7 cellular contexts compared by ENCODE assay signal in the genomic region with DNA sequence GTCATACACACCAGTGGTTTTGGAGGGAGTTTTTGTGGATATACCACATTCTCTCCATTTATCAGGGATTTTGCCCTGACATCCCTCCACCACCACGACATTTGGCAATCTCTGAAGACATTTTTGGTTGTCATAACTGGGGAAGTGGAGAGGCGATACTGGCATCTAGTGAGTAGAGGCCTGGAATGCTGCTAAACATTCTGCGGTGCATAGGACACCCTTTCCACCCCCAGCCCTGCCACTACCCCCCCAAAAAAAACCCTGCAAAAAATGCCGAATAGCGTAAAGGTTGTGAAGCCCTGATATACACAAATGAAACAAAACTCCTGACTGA. TPM values are rescaled to one million over a fixed set of nuclear protein-coding genes. Genes with fewer than 3 reads are reported as not detected.
A peak's percentile ranks its signal among the peaks of the same experiment; 100 is the strongest.
DNase-seq lines count a peak whose midpoint lies in the region; ATAC-seq and TF ChIP-seq lines count a peak whose summit lies in the region.

No MANE protein-coding gene starts in this region.

- peak overlapping the region; percentile 79 for H3K4me3 Mint-ChIP-seq in activated CD4-positive, alpha-beta memory T cell treated with anti-CD3 and anti-CD28 coated beads, Interleukin-2, amount 10 ng/mL, durations not matched to agents 7 days and 5 days

- H3K4me1 Mint-ChIP-seq in activated CD4-positive, alpha-beta memory T cell treated with anti-CD3 and anti-CD28 coated beads, Interleukin-2, amount 10 ng/mL, durations not matched to agents 7 days and 5 days = peaks cover 78% of the 10 kb centered on the region

- H3K9ac ChIP-seq in skeletal muscle tissue (ENCODE audit: low read depth in 1 of 3, low read length in 3 of 3) = peak overlapping the region; percentile 81 to 90 (median 89)

- peak overlapping the region; percentile 78 for H3K27ac Mint-ChIP-seq in activated CD4-positive, alpha-beta memory T cell treated with anti-CD3 and anti-CD28 coated beads, Interleukin-2, amount 10 ng/mL, durations not matched to agents 7 days and 5 days

- peaks cover 7% of the 10 kb centered on the region for H3K9me3 ChIP-seq in left ventricle myocardium inferior (replicated peaks)
- no peaks in the 10 kb centered on the region for H3K9me3 ChIP-seq in skeletal muscle tissue (ENCODE audit: control insufficient read depth in 3 of 3, low read length in 3 of 3)
- no peaks in the 10 kb centered on the region for H3K9me3 ChIP-seq in mucosa of descending colon

- CTCF ChIA-PET in activated CD4-positive, alpha-beta memory T cell treated with anti-CD3 and anti-CD28 coated beads, Interleukin-2, amount 10 ng/mL, durations not matched to agents 7 days and 5 days (lab: Charles Lee) = no interaction called here

- H3K4me3 ChIP-seq in left ventricle myocardium inferior = peak overlapping the region; percentile 98
- peak overlapping the region; percentile 81 to 88 (median 82) for H3K4me3 ChIP-seq in skeletal muscle tissue (ENCODE audit: low read length in 3 of 3)
- no peak overlapping the region for H3K4me3 ChIP-seq in mucosa of descending colon

- peaks cover 5% of the 10 kb centered on the region for H3K27me3 ChIP-seq in left ventricle myocardium inferior (ENCODE audit: low read depth)
- no peaks in the 10 kb centered on the region for H3K27me3 ChIP-seq in skeletal muscle tissue (ENCODE audit: control insufficient read depth in 3 of 3, insufficient read depth in 3 of 3, low read length in 3 of 3)

- intact Hi-C loops in left ventricle myocardium inferior (cut with micrococcal nuclease) = no loop called here
- intact Hi-C loops in mucosa of descending colon (cut with DNase I, micrococcal nuclease) = no loop called here

- peaks cover 2% of the 10 kb centered on the region for H3K9me3 Mint-ChIP-seq in activated CD4-positive, alpha-beta memory T cell treated with anti-CD3 and anti-CD28 coated beads, Interleukin-2, amount 10 ng/mL, durations not matched to agents 7 days and 5 days

- H3K4me1 ChIP-seq in left ventricle myocardium inferior (peaks cover 51% of the 10 kb centered on the region), skeletal muscle tissue (ENCODE audit: control insufficient read depth in 3 of 3, insufficient read depth in 3 of 3, low read length in 3 of 3) (peaks cover 21 to 29% (median 23%) of the 10 kb centered on the region in 3 donors), mucosa of descending colon (ENCODE audit: low read depth) (peaks cover 16% of the 10 kb centered on the region)

- no peak for TF ChIP-seq CTCF in left ventricle myocardium inferior (IDR thresholded peaks at IDR 0.05; ENCODE audit: borderline replicate concordance)
- no peak for TF ChIP-seq CTCF in mucosa of descending colon (IDR thresholded peaks at IDR 0.05)

- peaks cover 16% of the 10 kb centered on the region for H3K36me3 Mint-ChIP-seq in activated CD4-positive, alpha-beta memory T cell treated with anti-CD3 and anti-CD28 coated beads, Interleukin-2, amount 10 ng/mL, durations not matched to agents 7 days and 5 days (ENCODE audit: low read depth)

- POLR2A ChIA-PET in activated CD4-positive, alpha-beta memory T cell treated with anti-CD3 and anti-CD28 coated beads, Interleukin-2, amount 10 ng/mL, durations not matched to agents 7 days and 5 days (lab: Charles Lee) = interaction anchor here (1.9 to 3.6 kb wide), 2 partner anchors 20 to 82 kb away, joined by 8 to 16 read pairs; no protein-coding TSS in a partner anchor

- H3K36me3 ChIP-seq in left ventricle myocardium inferior = no peaks in the 10 kb centered on the region
- peaks cover 0 to 2% (median 0%) of the 10 kb centered on the region in 3 donors for H3K36me3 ChIP-seq in skeletal muscle tissue (ENCODE audit: control insufficient read depth in 3 of 3, insufficient read depth in 3 of 3, low read length in 3 of 3)
- H3K36me3 ChIP-seq in mucosa of descending colon (ENCODE audit: low read depth) = no peaks in the 10 kb centered on the region

- ATAC-seq in HG03460 (IDR thresholded peaks at IDR 0.05; ENCODE audit: unreplicated experiment) (peak; percentile 3), mucosa of descending colon (no peak)

- peak overlapping the region; percentile 92 for H3K27ac ChIP-seq in left ventricle myocardium inferior (replicated peaks)
- H3K27ac ChIP-seq in skeletal muscle tissue (ENCODE audit: low read depth, low read length) = peak overlapping the region; percentile 85

- H3K27me3 Mint-ChIP-seq in activated CD4-positive, alpha-beta memory T cell treated with anti-CD3 and anti-CD28 coated beads, Interleukin-2, amount 10 ng/mL, durations not matched to agents 7 days and 5 days = no peaks in the 10 kb centered on the region

- no peak for DNase-seq in activated CD4-positive, alpha-beta memory T cell treated with anti-CD3 and anti-CD28 coated beads, Interleukin-2, amount 10 ng/mL, durations not matched to agents 7 days and 5 days
- DNase-seq in left ventricle myocardium inferior (no peak), mucosa of gallbladder (ENCODE audit: low spot score) (no peak), mucosa of descending colon (no peak), NCI-H524 (lab: John Stamatoyannopoulos, UW) (no peak)

RNA-seq across cellular contexts. Expression of a gene that starts 0.6 kb away (rescaled TPM):
- 10 to 100 TPM; 55.4 to 60.8 TPM for total RNA-seq in activated CD4-positive, alpha-beta memory T cell treated with anti-CD3 and anti-CD28 coated beads, Interleukin-2, amount 10 ng/mL, durations not matched to agents 7 days and 5 days
- 28.5 TPM for total RNA-seq in left ventricle myocardium inferior
- 6.8 TPM for total RNA-seq in skeletal muscle tissue
- 56.0 TPM for total RNA-seq in mucosa of gallbladder
- total RNA-seq in mucosa of descending colon = 10 to 100 TPM in 2 of 3 donors, 1 to 10 TPM in 1; 9.2 to 13.9 (median 11.7) TPM

RNA-seq across cellular contexts. Expression of a gene that starts 27.3 kb away (rescaled TPM):
- total RNA-seq in activated CD4-positive, alpha-beta memory T cell treated with anti-CD3 and anti-CD28 coated beads, Interleukin-2, amount 10 ng/mL, durations not matched to agents 7 days and 5 days = 1 to 10 TPM in 1 of 2 experiments, under 1 TPM in 1; 0.65 to 1.2 TPM
- total RNA-seq in left ventricle myocardium inferior (0.66 TPM), skeletal muscle tissue (1.0 TPM), mucosa of gallbladder (0.37 TPM), mucosa of descending colon (1 to 10 TPM in 1 of 3 donors, not detected in 2; 1.0 TPM)

RNA-seq across cellular contexts. Expression of a gene that starts 31.3 kb away (rescaled TPM):
- total RNA-seq in activated CD4-positive, alpha-beta memory T cell treated with anti-CD3 and anti-CD28 coated beads, Interleukin-2, amount 10 ng/mL, durations not matched to agents 7 days and 5 days = under 1 TPM in 1 of 2 experiments, not detected in 1; 0.48 TPM
- not detected for total RNA-seq in left ventricle myocardium inferior
- not detected for total RNA-seq in skeletal muscle tissue
- total RNA-seq in mucosa of gallbladder = not detected
- total RNA-seq in mucosa of descending colon = not detected
